11 cellular contexts compared by ENCODE assay signal in the genomic region with DNA sequence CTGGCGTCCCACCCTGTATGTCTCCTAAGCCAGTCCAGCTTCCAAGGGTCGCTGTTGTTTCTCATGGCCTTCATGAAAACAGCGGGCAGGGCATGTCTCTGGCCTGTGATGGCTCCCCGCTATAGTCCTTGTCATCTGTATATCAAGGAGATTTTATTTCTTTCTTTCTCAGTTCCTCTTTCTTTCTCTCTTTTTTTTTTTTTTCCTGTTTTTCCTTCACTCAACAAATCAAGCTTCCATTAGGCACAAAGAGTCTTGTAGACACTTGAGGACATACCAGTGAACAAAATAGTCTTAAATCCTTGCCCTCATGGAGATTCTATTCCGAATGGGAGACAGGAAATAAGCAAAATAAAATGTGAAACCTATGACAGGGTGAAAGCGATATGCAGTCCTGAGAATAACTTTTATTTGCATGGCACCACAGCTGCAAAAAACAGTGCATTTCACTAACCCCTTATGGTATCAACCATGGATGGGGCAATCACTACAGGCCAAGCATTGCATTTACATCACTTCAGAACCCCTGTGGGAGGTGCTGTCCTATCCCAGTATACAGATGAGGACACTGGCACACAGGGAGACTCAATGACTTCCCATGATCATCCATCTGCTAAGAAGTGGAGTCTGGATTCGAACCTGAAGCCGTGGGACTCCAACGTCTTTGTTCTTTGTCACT.
DNase-seq lines count a peak whose midpoint lies in the region; ATAC-seq and TF ChIP-seq lines count a peak whose summit lies in the region.
"Had no signal": no experiment of that assay in that cellular context is flagged by ENCODE, and none has a peak within 500 bp of the region (broad histone marks: within the 10 kb centered on the region; RNA-seq: fewer than 3 reads in every experiment).

No MANE protein-coding gene starts in this region.

- H3K27ac Mint-ChIP-seq in stimulated activated naive B cell treated with anti-CD40 and anti-IgM and Interleukin-4, amounts not matched to agents 10 μg/mL and 1 μg/mL and 100 μg/mL, for 72 hours = peak overlapping the region; percentile 91
- no peak overlapping the region for H3K27ac Mint-ChIP-seq in stimulated activated effector memory CD8-positive, alpha-beta T cell treated with anti-CD3 and anti-CD28 coated beads, Interleukin-12 subunit alpha, Interleukin-12 subunit beta, amount 100 ng/mL, for 72 hours
- H3K27ac Mint-ChIP-seq: activated T-helper 1 cell treated with anti-CD3 and anti-CD28 coated beads, Interleukin-12 subunit alpha, Interleukin-12 subunit beta, Interleukin-2, Interleukin-4 antibody, amounts not matched to agents 30 ng/mL and 10 ng/mL and 1 ng/mL, durations not matched to agents 14 hours and 24 hours and 36 hours; natural killer cell had no signal

- H3K9me3 Mint-ChIP-seq in stimulated activated naive B cell treated with anti-CD40 and anti-IgM and Interleukin-4, amounts not matched to agents 10 μg/mL and 1 μg/mL and 100 μg/mL, for 72 hours = peaks cover 0 to 4% of the 10 kb centered on the region in 2 donors
- H3K9me3 Mint-ChIP-seq in stimulated activated effector memory CD8-positive, alpha-beta T cell treated with anti-CD3 and anti-CD28 coated beads, Interleukin-12 subunit alpha, Interleukin-12 subunit beta, amount 100 ng/mL, for 72 hours = no peaks in the 10 kb centered on the region
- H3K9me3 Mint-ChIP-seq: activated T-helper 1 cell treated with anti-CD3 and anti-CD28 coated beads, Interleukin-12 subunit alpha, Interleukin-12 subunit beta, Interleukin-2, Interleukin-4 antibody, amounts not matched to agents 30 ng/mL and 10 ng/mL and 1 ng/mL, durations not matched to agents 14 hours and 24 hours and 36 hours; natural killer cell had no signal

- H3K27me3 ChIP-seq in OCI-LY3 (ENCODE audit: low read depth, low read length) = no peaks in the 10 kb centered on the region

- no peak for TF ChIP-seq CTCF in OCI-LY3 (IDR thresholded peaks at IDR 0.05; ENCODE audit: low read depth, low read length)

- peaks cover 71 to 98% of the 10 kb centered on the region in 2 donors for H3K4me1 Mint-ChIP-seq in stimulated activated naive B cell treated with anti-CD40 and anti-IgM and Interleukin-4, amounts not matched to agents 10 μg/mL and 1 μg/mL and 100 μg/mL, for 72 hours
- H3K4me1 Mint-ChIP-seq in stimulated activated effector memory CD8-positive, alpha-beta T cell treated with anti-CD3 and anti-CD28 coated beads, Interleukin-12 subunit alpha, Interleukin-12 subunit beta, amount 100 ng/mL, for 72 hours = peaks cover 26% of the 10 kb centered on the region

- H3K27me3 Mint-ChIP-seq in stimulated activated naive B cell treated with anti-CD40 and anti-IgM and Interleukin-4, amounts not matched to agents 10 μg/mL and 1 μg/mL and 100 μg/mL, for 72 hours = no peaks in the 10 kb centered on the region

- peak overlapping the region; percentile 5; the same call in 1 of the 2 replicates for H3K4me3 ChIP-seq in OCI-LY3 (ENCODE audit: low read length)

- H3K9ac ChIP-seq in OCI-LY3 (ENCODE audit: low read length) = peak overlapping the region; percentile 23; the same call in 1 of the 2 replicates

- DNase-seq in GM19240 (ENCODE audit: insufficient read length, low spot score) = peak; percentile 38
- DNase-seq in stimulated activated naive B cell treated with anti-CD40 and anti-IgM and Interleukin-4, amounts not matched to agents 10 μg/mL and 1 μg/mL and 100 μg/mL, for 72 hours = no peak
- no peak for DNase-seq in NCI-H2227 treated with DMSO at 0.1 percent for 48 hours (lab: John Stamatoyannopoulos, UW)
- DNase-seq in stimulated activated effector memory CD8-positive, alpha-beta T cell treated with anti-CD3 and anti-CD28 coated beads, Interleukin-12 subunit alpha, Interleukin-12 subunit beta, amount 100 ng/mL, for 72 hours (ENCODE audit: low spot score in 2 of 2) = no peak
- DNase-seq: natural killer cell, small intestine had no signal

- H3K36me3 Mint-ChIP-seq in stimulated activated naive B cell treated with anti-CD40 and anti-IgM and Interleukin-4, amounts not matched to agents 10 μg/mL and 1 μg/mL and 100 μg/mL, for 72 hours = peaks cover 5 to 8% of the 10 kb centered on the region in 2 donors
- no peaks in the 10 kb centered on the region for H3K36me3 Mint-ChIP-seq in stimulated activated effector memory CD8-positive, alpha-beta T cell treated with anti-CD3 and anti-CD28 coated beads, Interleukin-12 subunit alpha, Interleukin-12 subunit beta, amount 100 ng/mL, for 72 hours
- H3K36me3 Mint-ChIP-seq: natural killer cell had no signal

- peak; percentile 31 for ATAC-seq in HG02763 (IDR thresholded peaks at IDR 0.05; ENCODE audit: unreplicated experiment)
- peak; percentile 26 to 40 for ATAC-seq in stimulated activated naive B cell treated with anti-CD40 and anti-IgM and Interleukin-4, amounts not matched to agents 10 μg/mL and 1 μg/mL and 100 μg/mL, for 72 hours (replicated peaks)
- no peak for ATAC-seq in activated CD4-positive, CD25-positive, alpha-beta regulatory T cell treated with anti-CD3 and anti-CD28 coated beads, Interleukin-2, amount 50 U/mL, for 24 hours
- ATAC-seq in stimulated activated effector memory CD8-positive, alpha-beta T cell treated with anti-CD3 and anti-CD28 coated beads, Interleukin-12 subunit alpha, Interleukin-12 subunit beta, amount 100 ng/mL, for 72 hours = no peak
- ATAC-seq: HCT116, natural killer cell had no signal

- no peaks in the 10 kb centered on the region for H3K79me2 ChIP-seq in OCI-LY3 (ENCODE audit: low read length)

- peak overlapping the region; percentile 42 for H3K27ac ChIP-seq in OCI-LY3 (ENCODE audit: low read length)

- no peaks in the 10 kb centered on the region for H4K20me1 ChIP-seq in OCI-LY3 (ENCODE audit: insufficient read depth, low read length)

- peak overlapping the region; percentile 60 to 62 for H3K4me3 Mint-ChIP-seq in stimulated activated naive B cell treated with anti-CD40 and anti-IgM and Interleukin-4, amounts not matched to agents 10 μg/mL and 1 μg/mL and 100 μg/mL, for 72 hours
- no peak overlapping the region for H3K4me3 Mint-ChIP-seq in stimulated activated effector memory CD8-positive, alpha-beta T cell treated with anti-CD3 and anti-CD28 coated beads, Interleukin-12 subunit alpha, Interleukin-12 subunit beta, amount 100 ng/mL, for 72 hours
- H3K4me3 Mint-ChIP-seq: activated T-helper 1 cell treated with anti-CD3 and anti-CD28 coated beads, Interleukin-12 subunit alpha, Interleukin-12 subunit beta, Interleukin-2, Interleukin-4 antibody, amounts not matched to agents 30 ng/mL and 10 ng/mL and 1 ng/mL, durations not matched to agents 14 hours and 24 hours and 36 hours; natural killer cell had no signal

- peak overlapping the region; percentile 58 for H3K4me2 ChIP-seq in OCI-LY3 (ENCODE audit: low read length)

- H2AFZ ChIP-seq in OCI-LY3 (ENCODE audit: low read depth, low read length) = no peak overlapping the region

- H3K9me3 ChIP-seq in OCI-LY3 (ENCODE audit: insufficient read depth, low read length) = peaks cover 35% of the 10 kb centered on the region; the same call in 1 of the 2 replicates

- H3K4me1 ChIP-seq in OCI-LY3 (ENCODE audit: low read length) = peaks cover 79% of the 10 kb centered on the region

- no peaks in the 10 kb centered on the region for H3K36me3 ChIP-seq in OCI-LY3 (replicated peaks; ENCODE audit: low read depth, low read length)

Comparison
In these comparisons a context has a peak if more than half of its experiments do, and no peak if none do; other contexts are left out.
1. ATAC-seq: peak in HG02763 (single experiment) and stimulated activated naive B cell treated with anti-CD40 and anti-IgM and Interleukin-4, amounts not matched to agents 10 μg/mL and 1 μg/mL and 100 μg/mL, for 72 hours (2 of 2); none in activated CD4-positive, CD25-positive, alpha-beta regulatory T cell treated with anti-CD3 and anti-CD28 coated beads, Interleukin-2, amount 50 U/mL, for 24 hours (0 of 2) and stimulated activated effector memory CD8-positive, alpha-beta T cell treated with anti-CD3 and anti-CD28 coated beads, Interleukin-12 subunit alpha, Interleukin-12 subunit beta, amount 100 ng/mL, for 72 hours (single experiment).